Comparison of ENCODE assay signal across 8 cellular contexts in the genomic region with DNA sequence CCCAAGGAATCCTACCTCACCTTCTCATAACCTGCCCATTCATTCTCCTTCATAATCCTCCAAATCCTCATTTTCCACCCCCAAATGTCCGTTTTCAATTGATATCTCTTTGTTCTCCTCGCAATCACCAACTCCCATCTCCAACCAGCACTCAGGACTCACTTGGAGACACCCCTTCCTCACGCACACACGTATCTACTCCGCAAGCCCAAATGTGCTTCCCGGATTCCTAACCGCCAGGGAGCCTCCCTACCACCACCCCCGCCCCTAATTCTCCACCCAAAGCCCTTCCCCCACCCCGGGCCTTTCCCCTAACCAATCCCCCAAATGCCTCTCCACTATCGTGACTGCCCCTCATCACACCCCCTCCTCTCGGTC. TPM values are rescaled to one million over a fixed set of nuclear protein-coding genes. Genes with fewer than 3 reads are reported as not detected.
A peak's percentile ranks its signal among the peaks of the same experiment; 100 is the strongest.
DNase-seq lines count a peak whose midpoint lies in the region; ATAC-seq lines count a peak whose summit lies in the region.

No MANE protein-coding gene starts in this region.

- peaks cover 8% of the 10 kb centered on the region for H3K36me3 Mint-ChIP-seq in T-helper 2 cell treated with Interferon-gamma antibody and Interleukin-4, amounts not matched to agents 5 μg/mL and 100 μg/mL, for 36 hours (ENCODE audit: low read depth)
- no peaks in the 10 kb centered on the region for H3K36me3 Mint-ChIP-seq in activated CD8-positive, alpha-beta T cell treated with anti-CD3 and anti-CD28 coated beads, Interleukin-2, amount 10 ng/mL, durations not matched to agents 7 days and 5 days (ENCODE audit: low read depth)

- H3K9me3 ChIP-seq in iPS-18a (ENCODE audit: control insufficient read depth, low read depth, low read length): no peaks in the 10 kb centered on the region
- no peaks in the 10 kb centered on the region for H3K9me3 ChIP-seq in subcutaneous abdominal adipose tissue (ENCODE audit: control insufficient read depth in 5 of 5, low read length in 5 of 5)

- no peak for DNase-seq in T-helper 2 cell treated with Interferon-gamma antibody and Interleukin-4, amounts not matched to agents 5 μg/mL and 100 μg/mL, for 36 hours (ENCODE audit: low spot score)
- DNase-seq in T-helper 2 cell (no peak), NCI-H1092 (lab: John Stamatoyannopoulos, UW) (no peak), cortex of kidney (lab: John Stamatoyannopoulos, UW) (no peak)
- DNase-seq in activated CD8-positive, alpha-beta T cell treated with anti-CD3 and anti-CD28 coated beads, Interleukin-2, amount 10 ng/mL, durations not matched to agents 7 days and 5 days: no peak

- POLR2A ChIA-PET in activated CD8-positive, alpha-beta T cell treated with anti-CD3 and anti-CD28 coated beads, Interleukin-2, amount 10 ng/mL, durations not matched to agents 7 days and 5 days (lab: Charles Lee): interaction anchor here (0.7 to 1.7 kb wide), 10 partner anchors 9 to 377 kb away, joined by 3 to 8 read pairs (median 4); a partner anchor contains a TSS

- H3K9ac ChIP-seq in iPS-18a (ENCODE audit: low read length) (peak overlapping the region; percentile 89), subcutaneous abdominal adipose tissue (ENCODE audit: low read length in 5 of 5) (peak overlapping the region; percentile 97 to 99 (median 98))

- H3K9me3 Mint-ChIP-seq in T-helper 2 cell treated with Interferon-gamma antibody and Interleukin-4, amounts not matched to agents 5 μg/mL and 100 μg/mL, for 36 hours: no peaks in the 10 kb centered on the region
- H3K9me3 Mint-ChIP-seq in activated CD8-positive, alpha-beta T cell treated with anti-CD3 and anti-CD28 coated beads, Interleukin-2, amount 10 ng/mL, durations not matched to agents 7 days and 5 days (ENCODE audit: insufficient read depth): no peaks in the 10 kb centered on the region

- peak overlapping the region; percentile 95 for H3K27ac Mint-ChIP-seq in T-helper 2 cell treated with Interferon-gamma antibody and Interleukin-4, amounts not matched to agents 5 μg/mL and 100 μg/mL, for 36 hours
- H3K27ac Mint-ChIP-seq in activated CD8-positive, alpha-beta T cell treated with anti-CD3 and anti-CD28 coated beads, Interleukin-2, amount 10 ng/mL, durations not matched to agents 7 days and 5 days: peak overlapping the region; percentile 100

- peak overlapping the region; percentile 17 for H3K27ac ChIP-seq in iPS-18a (ENCODE audit: low read length)
- H3K27ac ChIP-seq in subcutaneous abdominal adipose tissue (ENCODE audit: low read depth, low read length): peak overlapping the region; percentile 96

- H3K4me3 ChIP-seq in iPS-18a (ENCODE audit: low read length): peak overlapping the region; percentile 96
- peak overlapping the region; percentile 78 to 100 (median 90) for H3K4me3 ChIP-seq in subcutaneous abdominal adipose tissue (ENCODE audit: low read depth in 1 of 5, low read length in 5 of 5)

- H3K4me1 ChIP-seq in iPS-18a (ENCODE audit: control insufficient read depth, low read depth, low read length) (peaks cover 7% of the 10 kb centered on the region), subcutaneous abdominal adipose tissue (ENCODE audit: control insufficient read depth in 5 of 5, insufficient read depth in 5 of 5, low read length in 5 of 5) (peaks cover 7 to 57% (median 50%) of the 10 kb centered on the region in 5 donors)

- H3K4me3 Mint-ChIP-seq in T-helper 2 cell treated with Interferon-gamma antibody and Interleukin-4, amounts not matched to agents 5 μg/mL and 100 μg/mL, for 36 hours: peak overlapping the region; percentile 97
- H3K4me3 Mint-ChIP-seq in activated CD8-positive, alpha-beta T cell treated with anti-CD3 and anti-CD28 coated beads, Interleukin-2, amount 10 ng/mL, durations not matched to agents 7 days and 5 days: peak overlapping the region; percentile 98

- ATAC-seq in activated CD8-positive, alpha-beta T cell treated with anti-CD3 and anti-CD28 coated beads, Interleukin-2, amount 10 ng/mL, durations not matched to agents 7 days and 5 days: peak; percentile 2
- ATAC-seq in GM21367 (IDR thresholded peaks at IDR 0.05; ENCODE audit: unreplicated experiment): no peak

- no peaks in the 10 kb centered on the region for H3K27me3 ChIP-seq in iPS-18a (ENCODE audit: control insufficient read depth, insufficient read depth, low read length)
- no peaks in the 10 kb centered on the region for H3K27me3 ChIP-seq in subcutaneous abdominal adipose tissue (ENCODE audit: control insufficient read depth in 5 of 5, insufficient read depth in 4 of 5, low read length in 5 of 5)

- peaks cover 21% of the 10 kb centered on the region for H3K4me1 Mint-ChIP-seq in T-helper 2 cell treated with Interferon-gamma antibody and Interleukin-4, amounts not matched to agents 5 μg/mL and 100 μg/mL, for 36 hours (ENCODE audit: low read depth)
- H3K4me1 Mint-ChIP-seq in activated CD8-positive, alpha-beta T cell treated with anti-CD3 and anti-CD28 coated beads, Interleukin-2, amount 10 ng/mL, durations not matched to agents 7 days and 5 days (ENCODE audit: low read depth): peaks cover 37% of the 10 kb centered on the region

- no peaks in the 10 kb centered on the region for H3K27me3 Mint-ChIP-seq in T-helper 2 cell treated with Interferon-gamma antibody and Interleukin-4, amounts not matched to agents 5 μg/mL and 100 μg/mL, for 36 hours (ENCODE audit: low read depth)
- no peaks in the 10 kb centered on the region for H3K27me3 Mint-ChIP-seq in activated CD8-positive, alpha-beta T cell treated with anti-CD3 and anti-CD28 coated beads, Interleukin-2, amount 10 ng/mL, durations not matched to agents 7 days and 5 days (ENCODE audit: low read depth)

- CTCF ChIA-PET in activated CD8-positive, alpha-beta T cell treated with anti-CD3 and anti-CD28 coated beads, Interleukin-2, amount 10 ng/mL, durations not matched to agents 7 days and 5 days (lab: Charles Lee): interaction anchor here (1.0 to 2.6 kb wide), 7 partner anchors 9 to 369 kb away, joined by 3 to 9 read pairs (median 3); no protein-coding TSS in a partner anchor

- H3K36me3 ChIP-seq in iPS-18a (ENCODE audit: control insufficient read depth, low read depth, low read length) (peaks cover 3% of the 10 kb centered on the region), subcutaneous abdominal adipose tissue (ENCODE audit: control insufficient read depth in 5 of 5, insufficient read depth in 5 of 5, low read length in 5 of 5) (peaks cover 0 to 3% (median 2%) of the 10 kb centered on the region in 5 donors)

RNA-seq across cellular contexts. Expression of a gene that starts 0.3 kb away (rescaled TPM):
- 10 to 100 TPM; 35.7 to 38.8 TPM for total RNA-seq in activated CD8-positive, alpha-beta T cell treated with anti-CD3 and anti-CD28 coated beads, Interleukin-2, amount 10 ng/mL, durations not matched to agents 7 days and 5 days

RNA-seq across cellular contexts. Expression of a gene that starts 0.6 kb away (rescaled TPM):
- total RNA-seq in activated CD8-positive, alpha-beta T cell treated with anti-CD3 and anti-CD28 coated beads, Interleukin-2, amount 10 ng/mL, durations not matched to agents 7 days and 5 days: 10 to 100 TPM; 32.0 to 34.1 TPM
